Comparison of ENCODE assay signal across 8 cellular contexts in genomic region chr18:54392621-54393023, GRCh38. TPM values are rescaled to one million over a fixed set of nuclear protein-coding genes. Genes with fewer than 3 reads are reported as not detected.
A peak's percentile ranks its signal among the peaks of the same experiment; 100 is the strongest.
DNase-seq lines count a peak whose midpoint lies in the region; ATAC-seq, FAIRE-seq and TF ChIP-seq lines count a peak whose summit lies in the region.

No MANE protein-coding gene starts in this region.

- H2AFZ ChIP-seq in neural progenitor cell (replicated peaks): no peak overlapping the region

- POLR2A ChIA-PET in A549 (lab: Yijun Ruan, JAX): interaction anchor here (0.8 kb wide), 1 partner anchor 35 kb away, joined by 4 read pairs; the partner anchor contains the start of genes C18orf54 and STARD6

- in situ Hi-C loops in SK-MEL-5 (cut with HindIII; ENCODE audit: low pct_unique_long_range_greater_than_20kb, low sequenced_read_pairs): no loop called here

- ATAC-seq in A549 (peak; percentile 58 to 80; a peak in 5 of 6 replicates), esophagus mucosa (peak; percentile 72)

- H3K4me3 Mint-ChIP-seq in neural progenitor cell: no peak overlapping the region

- H3K4me3 ChIP-seq in A549: no peak overlapping the region
- H3K4me3 ChIP-seq in GM12865 (ENCODE audit: low read depth, low read length): no peak overlapping the region
- no peak overlapping the region for H3K4me3 ChIP-seq in HFF-Myc (replicated peaks; ENCODE audit: low read depth, low read length)
- no peak overlapping the region for H3K4me3 ChIP-seq in neural progenitor cell

- TF ChIP-seq CTCF in A549 (IDR thresholded peaks at IDR 0.05): peak; percentile 57
- peak; percentile 67 for TF ChIP-seq CTCF in GM12865 (IDR thresholded peaks at IDR 0.05; ENCODE audit: insufficient read depth, low read depth, low read length, missing control alignments)
- peak; percentile 50 for TF ChIP-seq CTCF in HFF-Myc (IDR thresholded peaks at IDR 0.05; ENCODE audit: low read depth, low read length, missing control alignments)
- peak; percentile 78 for TF ChIP-seq CTCF in neural progenitor cell (IDR thresholded peaks at IDR 0.05)

- no peak for TF ChIP-seq POLR2A in A549 (IDR thresholded peaks at IDR 0.05; ENCODE audit: low read length)

- peaks cover 8% of the 10 kb centered on the region for H3K4me1 Mint-ChIP-seq in neural progenitor cell

- H3K27me3 Mint-ChIP-seq in neural progenitor cell (ENCODE audit: insufficient read depth, low read depth): no peaks in the 10 kb centered on the region

- no peak overlapping the region for H3K9ac ChIP-seq in neural progenitor cell

- H3K9me3 ChIP-seq in A549 (no peaks in the 10 kb centered on the region), neural progenitor cell (ENCODE audit: low read depth) (no peaks in the 10 kb centered on the region)

- DNase-seq in A549 (ENCODE audit: low read depth in 1 of 2, low spot score in 1 of 2): peak; percentile 11 to 52
- peak; percentile 77 for DNase-seq in GM12865 (ENCODE audit: low read depth)
- DNase-seq in HFF-Myc (ENCODE audit: extremely low read depth, low read depth): peak; percentile 61
- DNase-seq in NAMALWA (ENCODE audit: low spot score): peak; percentile 93
- DNase-seq in SK-MEL-5 (ENCODE audit: low read depth, low spot score): peak; percentile 82
- peak; percentile 74 for DNase-seq in neural progenitor cell (ENCODE audit: low spot score)
- no peak for DNase-seq in nucleus accumbens (lab: John Stamatoyannopoulos, UW)

- H3K36me3 ChIP-seq in neural progenitor cell: no peaks in the 10 kb centered on the region

- CTCF ChIA-PET in A549 (lab: Yijun Ruan, JAX): interaction anchor here (0.6 to 1.8 kb wide), 11 partner anchors 10 to 280 kb away, joined by 3 to 5 read pairs (median 4); partner anchors contain the start of genes C18orf54 and STARD6

- H3F3A ChIP-seq in neural progenitor cell (ENCODE audit: low read depth): peaks cover 6% of the 10 kb centered on the region

- FAIRE-seq in A549 (lab: Jason Lieb, UNC): no peak

- peaks cover 7% of the 10 kb centered on the region for H3K9me3 Mint-ChIP-seq in neural progenitor cell

- H3K79me2 ChIP-seq in neural progenitor cell (ENCODE audit: low read depth): no peaks in the 10 kb centered on the region

- H3K27ac Mint-ChIP-seq in neural progenitor cell: no peak overlapping the region

- TF ChIP-seq RAD21 in A549 (conservative IDR thresholded peaks at IDR 0.05 in 1 of 2, IDR thresholded peaks at IDR 0.05 in 1 of 2): peak; percentile 54 to 56

- 43% methylated on average over 2 of the region's 2 CpGs for WGBS in A549 (ENCODE audit: missing lambda C conversion rate)

- no peak overlapping the region for H3K4me2 ChIP-seq in A549
- no peak overlapping the region for H3K4me2 ChIP-seq in neural progenitor cell

- H3K27me3 ChIP-seq in neural progenitor cell: no peaks in the 10 kb centered on the region

- H3K36me3 Mint-ChIP-seq in neural progenitor cell: peaks cover 3% of the 10 kb centered on the region

- TF ChIP-seq EP300 in A549 (IDR thresholded peaks at IDR 0.05): no peak

- H3K4me1 ChIP-seq in A549: peaks cover 13% of the 10 kb centered on the region; the same call in 2 of the 3 replicates
- H3K4me1 ChIP-seq in neural progenitor cell: peaks cover 4% of the 10 kb centered on the region

- H4K20me1 ChIP-seq in neural progenitor cell (ENCODE audit: low read depth): no peaks in the 10 kb centered on the region

- H3K27ac ChIP-seq in A549 (no peak overlapping the region), neural progenitor cell (no peak overlapping the region)

TF ChIP-seq in A549, 52 proteins besides CTCF, POLR2A, EP300 and RAD21:
- no peak for TF ChIP-seq PBX3 (IDR thresholded peaks at IDR 0.05)
- TF ChIP-seq SMC3 (IDR thresholded peaks at IDR 0.05): peak; percentile 41; the same call in 2 of the 3 replicates

RNA-seq across cellular contexts. Expression of gene C18orf54, which starts 34.9 kb away (rescaled TPM):
- polyA plus RNA-seq in A549 (2011; rRNA removed) (4.9 and 6.5 TPM in 2 replicates), A549 (2017; fragmentation: RNase III; extraction: RNeasy Plus Mini Kit Qiagen cat#74134 plus additional on column Dnase treatment) (2.8 to 3.3 TPM (median 3.2 TPM) in 3 replicates)
- polyA plus RNA-seq in A549 (2012; cell fraction: cytosol; rRNA removed): 0.75 and 0.88 TPM in 2 replicates
- polyA plus RNA-seq in A549 (2012; cell fraction: nucleus; rRNA removed): 0.48 and 1.0 TPM in 2 replicates
- 2.3 TPM in 2 replicates for polyA minus RNA-seq in A549 (2011; rRNA and poly(A)+ RNA removed)
- total RNA-seq in SK-MEL-5 (2014; rRNA removed; shearing (Covaris generic)): 1.6 and 3.4 TPM in 2 replicates
- 2.4 and 2.6 TPM in 2 replicates for polyA plus RNA-seq in SK-MEL-5 (2015; cell fraction: cytosol; rRNA removed)
- polyA plus RNA-seq in SK-MEL-5 (2015; cell fraction: nucleus; rRNA removed): 4.3 and 5.2 TPM in 2 replicates
- total RNA-seq in esophagus mucosa (2.7 TPM), neural progenitor cell (ENCODE audit: low replicate concordance) (21.5 and 40.1 TPM in 2 replicates)

RNA-seq across cellular contexts. Expression of gene STARD6, which starts 35.0 kb away (rescaled TPM):
- polyA plus RNA-seq in A549 (2011; rRNA removed) (not detected in 2 replicates), A549 (2017; fragmentation: RNase III; extraction: RNeasy Plus Mini Kit Qiagen cat#74134 plus additional on column Dnase treatment) (not detected in 3 replicates)
- not detected in 2 replicates for polyA plus RNA-seq in A549 (2012; cell fraction: cytosol; rRNA removed)
- polyA plus RNA-seq in A549 (2012; cell fraction: nucleus; rRNA removed): not detected in 2 replicates
- polyA minus RNA-seq in A549 (2011; rRNA and poly(A)+ RNA removed): not detected in 2 replicates
- not detected in 2 replicates for total RNA-seq in SK-MEL-5 (2014; rRNA removed; shearing (Covaris generic))
- not detected in 2 replicates for polyA plus RNA-seq in SK-MEL-5 (2015; cell fraction: cytosol; rRNA removed)
- polyA plus RNA-seq in SK-MEL-5 (2015; cell fraction: nucleus; rRNA removed): not detected in 2 replicates
- total RNA-seq in esophagus mucosa (not detected), neural progenitor cell (ENCODE audit: low replicate concordance) (not detected in 2 replicates)

Comparison
In these comparisons a context has a peak if more than half of its experiments do, and no peak if none do; other contexts are left out.
1. DNase-seq: peak in A549 (2 of 2), GM12865 (single experiment), HFF-Myc (single experiment), NAMALWA (single experiment), SK-MEL-5 (single experiment) and neural progenitor cell (single experiment); none in nucleus accumbens (0 of 56).
2. Peak in every context shown above with its lines, with median percentiles within 50 percentile points of each other: CTCF ChIP-seq.